In the genomic region with DNA sequence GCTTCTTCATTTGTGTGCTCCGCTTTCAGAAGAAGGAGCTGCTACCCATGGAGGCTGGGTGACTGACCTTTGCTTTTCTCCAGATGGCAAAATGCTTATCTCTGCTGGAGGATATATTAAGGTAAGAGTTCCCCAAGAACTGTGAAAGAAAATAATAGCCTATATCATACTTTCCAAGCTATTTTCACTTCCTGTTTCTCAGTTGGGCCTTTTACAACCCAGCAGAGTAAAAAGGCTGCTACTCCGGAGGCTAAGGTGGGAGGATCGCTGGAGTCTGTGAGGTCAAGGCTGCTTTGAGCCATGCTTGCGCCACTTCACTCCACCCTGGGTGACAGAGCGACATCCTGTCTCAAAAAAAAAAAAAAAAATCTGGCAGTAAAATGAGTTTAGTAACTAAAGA, we compare ENCODE assay signal across 25 cellular contexts.
DNase-seq lines count a peak whose midpoint lies in the region; FAIRE-seq and TF ChIP-seq lines count a peak whose summit lies in the region.
"Had no signal": no experiment of that assay in that cellular context is flagged by ENCODE, and none has a peak within 500 bp of the region (broad histone marks: within the 10 kb centered on the region; RNA-seq: fewer than 3 reads in every experiment).

No MANE protein-coding gene starts in this region.

- no peak overlapping the region for H3K4me3 Mint-ChIP-seq in HFFc6
- H3K4me3 Mint-ChIP-seq in T-helper 2 cell treated with Interferon-gamma antibody and Interleukin-4, amounts not matched to agents 5 μg/mL and 100 μg/mL, for 36 hours, result no peak overlapping the region

- H3K4me1 Mint-ChIP-seq in HFFc6 (ENCODE audit: low read depth), result peaks cover 27% of the 10 kb centered on the region
- H3K4me1 Mint-ChIP-seq in T-helper 2 cell treated with Interferon-gamma antibody and Interleukin-4, amounts not matched to agents 5 μg/mL and 100 μg/mL, for 36 hours (ENCODE audit: low read depth), result peaks cover 13% of the 10 kb centered on the region

- no peak for TF ChIP-seq POLR2A in GM12891 (IDR thresholded peaks at IDR 0.05; ENCODE audit: low read depth, low read length)

- peaks cover 14% of the 10 kb centered on the region; the same call in 1 of the 2 replicates for H3K36me3 Mint-ChIP-seq in HFFc6 (ENCODE audit: low read depth)
- peaks cover 38% of the 10 kb centered on the region for H3K36me3 Mint-ChIP-seq in T-helper 2 cell treated with Interferon-gamma antibody and Interleukin-4, amounts not matched to agents 5 μg/mL and 100 μg/mL, for 36 hours (ENCODE audit: low read depth)

- H3K27ac ChIP-seq in dorsolateral prefrontal cortex (peak overlapping the region in 32 of 59 donors; percentile 19 to 93 (median 85)), WERI-Rb-1 (no peak overlapping the region)
- H3K27ac ChIP-seq: C4-2B, KMS-11 had no signal

- H3K27me3 ChIP-seq in dorsolateral prefrontal cortex, result no peaks in the 10 kb centered on the region
- no peaks in the 10 kb centered on the region for H3K27me3 ChIP-seq in WERI-Rb-1 (ENCODE audit: insufficient read depth, low read depth, severe bottlenecking)

- intact Hi-C loops in dorsolateral prefrontal cortex (cut with DNase I), result loop anchor here (5.0 to 10.0 kb wide), 3 partner anchors 170 to 268 kb away; no protein-coding TSS in a partner anchor

- H3K27ac Mint-ChIP-seq in HFFc6, result no peak overlapping the region
- no peak overlapping the region for H3K27ac Mint-ChIP-seq in T-helper 2 cell treated with Interferon-gamma antibody and Interleukin-4, amounts not matched to agents 5 μg/mL and 100 μg/mL, for 36 hours

- H3K9me3 Mint-ChIP-seq in HFFc6, result no peaks in the 10 kb centered on the region
- no peaks in the 10 kb centered on the region for H3K9me3 Mint-ChIP-seq in T-helper 2 cell treated with Interferon-gamma antibody and Interleukin-4, amounts not matched to agents 5 μg/mL and 100 μg/mL, for 36 hours

- peaks cover 2% of the 10 kb centered on the region; the same call in 1 of the 2 replicates for H3K27me3 Mint-ChIP-seq in HFFc6 (ENCODE audit: insufficient read depth)
- no peaks in the 10 kb centered on the region for H3K27me3 Mint-ChIP-seq in T-helper 2 cell treated with Interferon-gamma antibody and Interleukin-4, amounts not matched to agents 5 μg/mL and 100 μg/mL, for 36 hours (ENCODE audit: low read depth)

- H3K9me3 ChIP-seq in WERI-Rb-1 (ENCODE audit: severe bottlenecking), result no peaks in the 10 kb centered on the region

- H3K4me3 ChIP-seq in dorsolateral prefrontal cortex, result no peak overlapping the region
- H3K4me3 ChIP-seq in WERI-Rb-1 (ENCODE audit: low read depth, low read length), result no peak overlapping the region

- H3K36me3 ChIP-seq in WERI-Rb-1, result peaks cover 59% of the 10 kb centered on the region

- no peak for FAIRE-seq in GM12891 (lab: Jason Lieb, UNC)
- FAIRE-seq: A204.1, D721Med, HTR-8/SVneo had no signal

- DNase-seq in GM12891 (ENCODE audit: insufficient read length, low spot score) (no peak), MV-4-11 (lab: John Stamatoyannopoulos, UW) (peak; percentile 83), SIG-M5 (lab: John Stamatoyannopoulos, UW) (peak; percentile 19), dorsolateral prefrontal cortex (no peak), WERI-Rb-1 (no peak), HFFc6 (no peak)
- no peak for DNase-seq in T-helper 2 cell treated with Interferon-gamma antibody and Interleukin-4, amounts not matched to agents 5 μg/mL and 100 μg/mL, for 36 hours (ENCODE audit: low spot score)
- DNase-seq: DMS53; GDM1; GOT3; HCEC 1CT; NCI-H1092 treated with DMSO at 0.1 percent for 48 hours; NCI-H1436 treated with DMSO at 0.1 percent for 48 hours; NCI-H1930; NCI-H226; NCI-H524; NCI-H774; NK-92 treated with Interleukin-12 subunit alpha and Interleukin-12 subunit beta, amount 100 ng/mL, for 24 hours; PC-3; SHP77 treated with DMSO at 0.1 percent for 48 hours had no signal

- TF ChIP-seq CTCF in dorsolateral prefrontal cortex (IDR thresholded peaks at IDR 0.05 in 54 of 56, conservative IDR thresholded peaks at IDR 0.05 in 2 of 56; ENCODE audit: low read depth in 1 of 56, partially characterized antibody in 56 of 56) (no peak), WERI-Rb-1 (IDR thresholded peaks at IDR 0.05; ENCODE audit: low read depth, low read length) (no peak), HFFc6 (IDR thresholded peaks at IDR 0.05) (no peak)

TF ChIP-seq in GM12891, 5 proteins besides CTCF, POLR2A, EP300 and RAD21:
- peak; percentile 87 for TF ChIP-seq SPI1 (IDR thresholded peaks at IDR 0.05; ENCODE audit: low read depth, low read length)
- no peak for TF ChIP-seq PAX5 (IDR thresholded peaks at IDR 0.05; ENCODE audit: insufficient read depth, low read length, severe bottlenecking)

Comparison
In these comparisons a context has a peak if more than half of its experiments do, and no peak if none do; other contexts are left out.
1. DNase-seq: peak in MV-4-11 (single experiment) and SIG-M5 (single experiment); none in GM12891 (single experiment), dorsolateral prefrontal cortex (0 of 10), WERI-Rb-1 (single experiment), HFFc6 (single experiment) and T-helper 2 cell treated with Interferon-gamma antibody and Interleukin-4, amounts not matched to agents 5 μg/mL and 100 μg/mL, for 36 hours (single experiment).